8 cellular contexts compared by ENCODE assay signal in the genomic region with DNA sequence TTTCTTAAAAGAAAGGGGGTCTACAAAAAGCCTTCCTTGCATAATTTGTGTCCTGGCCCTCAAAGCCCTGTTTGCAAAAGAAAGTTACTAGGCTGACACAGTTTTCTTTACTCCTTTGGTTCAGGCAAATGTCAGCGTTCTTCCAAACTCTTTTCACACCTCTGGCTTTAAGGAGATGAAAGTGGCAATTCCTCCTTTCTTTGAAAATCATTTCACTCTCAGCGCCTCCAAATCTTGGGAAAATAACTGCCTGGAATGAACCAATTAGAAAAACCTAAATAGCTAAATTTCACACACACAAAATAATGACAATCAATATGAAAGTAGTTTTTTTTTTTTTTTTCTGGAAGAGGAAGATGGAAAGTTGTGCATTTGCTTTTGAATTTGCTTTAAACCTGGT. TPM values are rescaled to one million over a fixed set of nuclear protein-coding genes. Genes with fewer than 3 reads are reported as not detected.
DNase-seq lines count a peak whose midpoint lies in the region; ATAC-seq, FAIRE-seq and TF ChIP-seq lines count a peak whose summit lies in the region.
"Had no signal": no experiment of that assay in that cellular context is flagged by ENCODE, and none has a peak within 500 bp of the region (broad histone marks: within the 10 kb centered on the region; RNA-seq: fewer than 3 reads in every experiment).

No MANE protein-coding gene starts in this region.

- H3K4me3 ChIP-seq in MM.1S (ENCODE audit: low read length) (peak overlapping the region; percentile 82), coronary artery (peak overlapping the region; percentile 95), mesendoderm (ENCODE audit: low read length) (no peak overlapping the region), thoracic aorta (peak overlapping the region; percentile 75)

- H2AFZ ChIP-seq in MM.1S (ENCODE audit: low read length), result no peak overlapping the region

- H3K9ac ChIP-seq in MM.1S (ENCODE audit: low read length) (peak overlapping the region; percentile 85), mesendoderm (ENCODE audit: low read length) (no peak overlapping the region)

- H3K23ac ChIP-seq in mesendoderm (ENCODE audit: low read length), result no peak overlapping the region

- no CpG with 5 or more reads among the region's 2 CpGs for WGBS in mesendoderm (ENCODE audit: extremely low coverage, insufficient coverage, low lambda C conversion rate)

- H4K5ac ChIP-seq in mesendoderm (ENCODE audit: low read length), result no peak overlapping the region

- TF ChIP-seq CTCF in MM.1S (IDR thresholded peaks at IDR 0.05; ENCODE audit: low read length), result no peak
- TF ChIP-seq CTCF in coronary artery (IDR thresholded peaks at IDR 0.05), result no peak
- TF ChIP-seq CTCF in thoracic aorta (IDR thresholded peaks at IDR 0.05), result no peak

- H3K36me3 ChIP-seq in MM.1S (replicated peaks; ENCODE audit: insufficient read depth, low read length), result no peaks in the 10 kb centered on the region
- no peaks in the 10 kb centered on the region for H3K36me3 ChIP-seq in mesendoderm (ENCODE audit: control insufficient read depth, insufficient read depth, low read length)
- H3K36me3 ChIP-seq in thoracic aorta, result no peaks in the 10 kb centered on the region

- H3K18ac ChIP-seq in mesendoderm (ENCODE audit: low read length), result no peak overlapping the region

- H4K20me1 ChIP-seq in MM.1S (ENCODE audit: insufficient read depth, low read length), result no peaks in the 10 kb centered on the region

- H3K27me3 ChIP-seq in MM.1S (replicated peaks; ENCODE audit: insufficient read depth, low read length) (no peaks in the 10 kb centered on the region), mesendoderm (ENCODE audit: insufficient read depth, low read length, poor library complexity) (peaks cover 45% of the 10 kb centered on the region), thoracic aorta (replicated peaks; ENCODE audit: insufficient read depth) (no peaks in the 10 kb centered on the region)

- H2BK120ac ChIP-seq in mesendoderm (ENCODE audit: low read depth, low read length), result no peak overlapping the region

- no peaks in the 10 kb centered on the region for H3K4me1 ChIP-seq in MM.1S (ENCODE audit: low read length)
- peaks cover 2% of the 10 kb centered on the region for H3K4me1 ChIP-seq in mesendoderm (ENCODE audit: control insufficient read depth, low read depth, low read length)
- peaks cover 0 to 4% of the 10 kb centered on the region in 2 donors for H3K4me1 ChIP-seq in thoracic aorta (ENCODE audit: control insufficient read depth in 1 of 2, low read depth in 2 of 2)

- no peak for ATAC-seq in thoracic aorta (ENCODE audit: insufficient number of reproducible peaks, low FRiP score, low read depth)
- no peak for ATAC-seq in HG03378 (IDR thresholded peaks at IDR 0.05; ENCODE audit: unreplicated experiment)
- no peak for ATAC-seq in GM21825 (IDR thresholded peaks at IDR 0.05; ENCODE audit: unreplicated experiment)

- no peak overlapping the region for H3K56ac ChIP-seq in mesendoderm (ENCODE audit: low read length)

- H3K4me2 ChIP-seq in MM.1S (ENCODE audit: low read depth, low read length) (peak overlapping the region; percentile 87), mesendoderm (ENCODE audit: low read length) (no peak overlapping the region)

- no peak overlapping the region for H2BK15ac ChIP-seq in mesendoderm (replicated peaks; ENCODE audit: low read depth)

- H3K79me2 ChIP-seq in MM.1S (ENCODE audit: low read length) (peaks cover 60% of the 10 kb centered on the region), mesendoderm (ENCODE audit: control insufficient read depth, insufficient read depth, low read length) (no peaks in the 10 kb centered on the region)

- no peaks in the 10 kb centered on the region for H3K79me1 ChIP-seq in mesendoderm (ENCODE audit: low read length)

- no peaks in the 10 kb centered on the region for H3K9me3 ChIP-seq in MM.1S (replicated peaks; ENCODE audit: insufficient read depth, low read length)
- no peaks in the 10 kb centered on the region for H3K9me3 ChIP-seq in thoracic aorta

- no peak overlapping the region for H3K4ac ChIP-seq in mesendoderm (ENCODE audit: low read depth, low read length)

- no peaks in the 10 kb centered on the region for H3K9me2 ChIP-seq in MM.1S (replicated peaks; ENCODE audit: insufficient read depth, low read length)

- peaks cover 31% of the 10 kb centered on the region for H3F3A ChIP-seq in MM.1S (ENCODE audit: insufficient read depth, low read length)

- no peak overlapping the region for H2AK5ac ChIP-seq in mesendoderm (ENCODE audit: low read length)

- peak overlapping the region; percentile 90 for H3K27ac ChIP-seq in MM.1S (ENCODE audit: low read length)
- peak overlapping the region; percentile 48 to 72 for H3K27ac ChIP-seq in coronary artery
- H3K27ac ChIP-seq in mesendoderm (ENCODE audit: low read depth, low read length), result no peak overlapping the region
- H3K27ac ChIP-seq in thoracic aorta, result peak overlapping the region; percentile 99 to 100

- H4K8ac ChIP-seq in mesendoderm (ENCODE audit: low read depth, low read length), result no peak overlapping the region

- FAIRE-seq in RCC 7860 (lab: Jason Lieb, UNC), result no peak

- DNase-seq in MM.1S (peak; percentile 9), coronary artery (ENCODE audit: low spot score) (no peak), mesendoderm (peak; percentile 19), thoracic aorta (ENCODE audit: low spot score) (no peak), RCC 7860 (ENCODE audit: low spot score) (no peak)
- DNase-seq: naive B cell had no signal

- no peak overlapping the region for H2BK5ac ChIP-seq in mesendoderm (ENCODE audit: low read length)

RNA-seq across cellular contexts. Expression of a gene that starts 1.6 kb away (rescaled TPM):
- 0.25 TPM for polyA plus RNA-seq in mesendoderm (2013, experiment 1 of 2)
- polyA plus RNA-seq in mesendoderm (2013, experiment 2 of 2), result 0.10 TPM
- 10 to 100 TPM; 29.4 to 58.4 TPM for total RNA-seq in thoracic aorta

Comparison
In these comparisons a context has a peak if more than half of its experiments do, and no peak if none do; other contexts are left out.
1. DNase-seq: peak in MM.1S (single experiment) and mesendoderm (single experiment); none in coronary artery (single experiment), thoracic aorta (single experiment) and RCC 7860 (single experiment).